In genomic region chr5:82932473-82933220, GRCh38 we compare ENCODE assay signal across 7 cellular contexts.
A peak's percentile ranks its signal among the peaks of the same experiment; 100 is the strongest.
DNase-seq lines count a peak whose midpoint lies in the region; TF ChIP-seq lines count a peak whose summit lies in the region.
"Not testable (repeated sequence)": the region's sequence is repeated elsewhere in the genome, so short reads cannot be mapped to it uniquely, and the experiment has no call there.

No MANE protein-coding gene starts in this region.

- H3K23ac ChIP-seq in H9 (ENCODE audit: insufficient read length, low read depth, low read length); mesendoderm (ENCODE audit: low read length); trophoblast cell (ENCODE audit: low read length): not testable (repeated sequence)

- not testable (repeated sequence) for H3K9ac ChIP-seq in H9 (ENCODE audit: extremely low read depth, insufficient read length, low read length); mesendoderm (ENCODE audit: low read length); trophoblast cell (ENCODE audit: low read length)
- H3K9ac ChIP-seq in HUES6 (ENCODE audit: low read length) = peak overlapping the region; percentile 26

- not testable (repeated sequence) for H3K79me1 ChIP-seq in H9 (ENCODE audit: insufficient read depth, low read depth, low read length, poor library complexity, severe bottlenecking); mesendoderm (ENCODE audit: low read length); trophoblast cell (ENCODE audit: low read length)

- H2AFZ ChIP-seq in H9 (ENCODE audit: low read length); trophoblast cell (ENCODE audit: insufficient read depth, low read length, poor library complexity): not testable (repeated sequence)

- H4K20me1 ChIP-seq in H9 (ENCODE audit: control insufficient read depth, insufficient read depth, insufficient read length) = not testable (repeated sequence)

- not testable (repeated sequence) for H3K9me3 ChIP-seq in H9 (ENCODE audit: control insufficient read depth, low read depth, low read length); HUES6 (ENCODE audit: control insufficient read depth, insufficient read depth, low read depth, low read length); trophoblast cell (ENCODE audit: insufficient read depth, low read depth, low read length)

- H4K8ac ChIP-seq in H9 (replicated peaks; ENCODE audit: insufficient read length, low read depth, low read length); mesendoderm (ENCODE audit: low read depth, low read length): not testable (repeated sequence)
- H4K8ac ChIP-seq in trophoblast cell (ENCODE audit: low read depth, low read length) = peak overlapping the region; percentile 19

- not testable (repeated sequence) for H3K79me2 ChIP-seq in H9 (ENCODE audit: insufficient read depth, low read length); mesendoderm (ENCODE audit: control insufficient read depth, insufficient read depth, low read length); trophoblast cell (ENCODE audit: control insufficient read depth, insufficient read depth, low read length, poor library complexity)

- H2BK12ac ChIP-seq in H9 (ENCODE audit: insufficient read length, low read depth, low read length); trophoblast cell (ENCODE audit: low read length): not testable (repeated sequence)

- H4K12ac ChIP-seq in trophoblast cell (ENCODE audit: low read depth, low read length) = not testable (repeated sequence)

- H3K4me3 ChIP-seq in HUES6 (ENCODE audit: low read depth, low read length) = peak overlapping the region; percentile 29; the same call in 1 of the 2 replicates
- H3K4me3 ChIP-seq in mesendoderm (ENCODE audit: low read length); trophoblast cell (ENCODE audit: low read depth, low read length): not testable (repeated sequence)

- not testable (repeated sequence) for H3K4ac ChIP-seq in H9 (ENCODE audit: low read depth, low read length); mesendoderm (ENCODE audit: low read depth, low read length); trophoblast cell (ENCODE audit: low read depth, low read length)

- H3T11ph ChIP-seq in H9 (ENCODE audit: low read length) = not testable (repeated sequence)

- H2BK120ac ChIP-seq in H9 (ENCODE audit: low read depth, low read length, poor library complexity, severe bottlenecking); mesendoderm (ENCODE audit: low read depth, low read length); trophoblast cell (ENCODE audit: insufficient read depth, low read length, poor library complexity): not testable (repeated sequence)

- not testable (repeated sequence) for H4K5ac ChIP-seq in H9 (ENCODE audit: insufficient read length, low read depth, low read length); mesendoderm (ENCODE audit: low read length)

- H3K27ac ChIP-seq in H9 (ENCODE audit: insufficient read length, low read depth, low read length); HUES6 (ENCODE audit: low read depth, low read length); mesendoderm (ENCODE audit: low read depth, low read length); trophoblast cell (ENCODE audit: low read depth, low read length): not testable (repeated sequence)

- not testable (repeated sequence) for H3K27me3 Mint-ChIP-seq in H9 (ENCODE audit: low read depth)

- not testable (repeated sequence) for H3K4me1 Mint-ChIP-seq in H9

- not testable (repeated sequence) for H3K4me2 ChIP-seq in H9 (ENCODE audit: insufficient read depth, insufficient read length, low read length); mesendoderm (ENCODE audit: low read length); trophoblast cell (ENCODE audit: low read length)

- H3K4me1 ChIP-seq in H9 (ENCODE audit: insufficient read depth, low read length); HUES6 (ENCODE audit: control insufficient read depth, insufficient read depth, low read length); mesendoderm (ENCODE audit: control insufficient read depth, low read depth, low read length); trophoblast cell (ENCODE audit: control insufficient read depth in 1 of 2, insufficient read depth in 2 of 2, low read length in 2 of 2): not testable (repeated sequence)

- not testable (repeated sequence) for H2AK5ac ChIP-seq in H9 (ENCODE audit: insufficient read length, low read length); mesendoderm (ENCODE audit: low read length); trophoblast cell (ENCODE audit: low read length)

- peaks cover 4 to 24% (median 15%) of the 10 kb centered on the region in 3 experiments; a peak in 6 of 7 replicates for H3K36me3 Mint-ChIP-seq in H9 (ENCODE audit: insufficient read depth in 1 of 3, low read depth in 3 of 3)

- peak overlapping the region; percentile 81 to 93 (median 86); a peak in 4 of 7 replicates for H3K27ac Mint-ChIP-seq in H9

- H3K56ac ChIP-seq in H9 (ENCODE audit: insufficient read length, low read depth, low read length); mesendoderm (ENCODE audit: low read length): not testable (repeated sequence)

- not testable (repeated sequence) for H3K23me2 ChIP-seq in H9 (ENCODE audit: insufficient read length, low read depth, low read length, poor library complexity, severe bottlenecking)

- H3K18ac ChIP-seq in H9 (ENCODE audit: insufficient read length, low read depth, low read length); mesendoderm (ENCODE audit: low read length); trophoblast cell (ENCODE audit: low read length): not testable (repeated sequence)

- H3K27me3 ChIP-seq in H9 (ENCODE audit: insufficient read depth, low read length); HUES6 (ENCODE audit: control insufficient read depth, insufficient read depth, low read length); mesendoderm (ENCODE audit: insufficient read depth, low read length, poor library complexity); trophoblast cell (ENCODE audit: insufficient read depth, low read length): not testable (repeated sequence)

- not testable (repeated sequence) for H2BK5ac ChIP-seq in H9 (ENCODE audit: insufficient read length, low read length); mesendoderm (ENCODE audit: low read length); trophoblast cell (ENCODE audit: low read depth, low read length, poor library complexity)

- not testable (repeated sequence) for H3K36me3 ChIP-seq in HUES6 (ENCODE audit: control insufficient read depth, insufficient read depth, low read length); mesendoderm (ENCODE audit: control insufficient read depth, insufficient read depth, low read length); trophoblast cell (ENCODE audit: control insufficient read depth in 1 of 2, insufficient read depth in 2 of 2, low read length in 2 of 2)

- not testable (repeated sequence) for H2BK15ac ChIP-seq in H9 (ENCODE audit: low read depth, low read length); mesendoderm (replicated peaks; ENCODE audit: low read depth)

- not testable (repeated sequence) for H4K91ac ChIP-seq in H9 (ENCODE audit: insufficient read length, low read depth, low read length)
- peak overlapping the region; percentile 2 for H4K91ac ChIP-seq in trophoblast cell (ENCODE audit: low read depth, low read length)

- H2BK20ac ChIP-seq in H9 (ENCODE audit: low read depth, low read length, poor library complexity, severe bottlenecking) = not testable (repeated sequence)

- H3K14ac ChIP-seq in H9 (ENCODE audit: insufficient read depth, low read length); trophoblast cell (ENCODE audit: low read length): not testable (repeated sequence)

- DNase-seq in DMS53 treated with DMSO at 0.1 percent for 48 hours (lab: John Stamatoyannopoulos, UW; ENCODE audit: unreplicated experiment) (peak; percentile 1), NCI-H2171 treated with DMSO at 0.1 percent for 48 hours (lab: John Stamatoyannopoulos, UW) (peak; percentile 32), SHP77 treated with DMSO at 0.1 percent for 48 hours (lab: John Stamatoyannopoulos, UW) (peak; percentile 14), mesendoderm (peak; percentile 28)
- DNase-seq in H9, trophoblast cell: not testable (repeated sequence)

- peak overlapping the region; percentile 25 to 42; a peak in 2 of 5 replicates for H3K4me3 Mint-ChIP-seq in H9

- H3K9me3 Mint-ChIP-seq in H9 = peaks cover 5 to 18% of the 10 kb centered on the region in 2 experiments; a peak in 4 of 5 replicates

- TF ChIP-seq CTCF in H9 (conservative IDR thresholded peaks at IDR 0.05) = not testable (repeated sequence)

- no CpG with 5 or more reads among the region's 28 CpGs for WGBS in H9 (ENCODE audit: extremely low coverage, insufficient read length, low lambda C conversion rate)
- WGBS in mesendoderm (ENCODE audit: extremely low coverage, insufficient coverage, low lambda C conversion rate) = no CpG with 5 or more reads among the region's 28 CpGs
- no CpG with 5 or more reads among the region's 28 CpGs for WGBS in trophoblast cell (ENCODE audit: extremely low coverage, insufficient coverage, insufficient read length)
